14 cellular contexts compared by ENCODE assay signal in genomic region chr2:3459185-3460015, GRCh38. TPM values are rescaled to one million over a fixed set of nuclear protein-coding genes. Genes with fewer than 3 reads are reported as not detected.
DNase-seq lines count a peak whose midpoint lies in the region; ATAC-seq and TF ChIP-seq lines count a peak whose summit lies in the region.
"Had no signal": no experiment of that assay in that cellular context is flagged by ENCODE, and none has a peak within 500 bp of the region (broad histone marks: within the 10 kb centered on the region; RNA-seq: fewer than 3 reads in every experiment).

No MANE protein-coding gene starts in this region.

- peak overlapping the region; percentile 31 to 88 (median 78) for H3K27ac ChIP-seq in heart right ventricle
- H3K27ac ChIP-seq: KMS-11 had no signal

- WGBS in heart right ventricle, 2 donors: 55 to 58% methylated on average over 25 of the region's 25 CpGs

- DNase-seq in stimulated activated naive CD8-positive, alpha-beta T cell treated with anti-CD3 and anti-CD28 coated beads, Interleukin-15, amount 100 ng/mL, for 72 hours: no peak
- no peak for DNase-seq in stimulated activated naive CD8-positive, alpha-beta T cell treated with anti-CD3 and anti-CD28 coated beads, Interleukin-15, Interleukin-2, amounts not matched to agents 100 U/mL and 50 U/mL, for 24 hours
- DNase-seq in heart right ventricle (peak; percentile 68 to 78), neural crest cell (ENCODE audit: low read depth, low spot score) (no peak), dermis blood vessel endothelial cell (no peak)
- DNase-seq in stimulated activated naive B cell treated with anti-CD40 and anti-IgM and Interleukin-4, amounts not matched to agents 10 μg/mL and 1 μg/mL and 100 μg/mL, for 72 hours: no peak
- DNase-seq: activated CD4-positive, alpha-beta T cell treated with anti-CD3 and anti-CD28 coated beads for 48 hours; effector CD8-positive, alpha-beta T cell; foreskin melanocyte; NCI-H146; stimulated activated CD4-positive, alpha-beta T cell treated with anti-CD3 and anti-CD28 coated beads, Interleukin-12 subunit alpha, Interleukin-12 subunit beta, amount 100 ng/mL, for 4 hours had no signal

- no peak overlapping the region for H3K4me3 ChIP-seq in heart right ventricle

- no peaks in the 10 kb centered on the region for H3K9me3 Mint-ChIP-seq in stimulated activated naive CD8-positive, alpha-beta T cell treated with anti-CD3 and anti-CD28 coated beads, Interleukin-15, amount 100 ng/mL, for 72 hours
- no peaks in the 10 kb centered on the region for H3K9me3 Mint-ChIP-seq in neural crest cell
- no peaks in the 10 kb centered on the region for H3K9me3 Mint-ChIP-seq in stimulated activated naive B cell treated with anti-CD40 and anti-IgM and Interleukin-4, amounts not matched to agents 10 μg/mL and 1 μg/mL and 100 μg/mL, for 72 hours

- peaks cover 14% of the 10 kb centered on the region for H3K4me1 Mint-ChIP-seq in stimulated activated naive CD8-positive, alpha-beta T cell treated with anti-CD3 and anti-CD28 coated beads, Interleukin-15, amount 100 ng/mL, for 72 hours
- H3K4me1 Mint-ChIP-seq in neural crest cell: peaks cover 4% of the 10 kb centered on the region
- peaks cover 5 to 11% of the 10 kb centered on the region in 2 donors for H3K4me1 Mint-ChIP-seq in stimulated activated naive B cell treated with anti-CD40 and anti-IgM and Interleukin-4, amounts not matched to agents 10 μg/mL and 1 μg/mL and 100 μg/mL, for 72 hours

- H3K4me3 Mint-ChIP-seq in stimulated activated naive CD8-positive, alpha-beta T cell treated with anti-CD3 and anti-CD28 coated beads, Interleukin-15, amount 100 ng/mL, for 72 hours: no peak overlapping the region
- H3K4me3 Mint-ChIP-seq in neural crest cell: no peak overlapping the region
- H3K4me3 Mint-ChIP-seq in stimulated activated naive B cell treated with anti-CD40 and anti-IgM and Interleukin-4, amounts not matched to agents 10 μg/mL and 1 μg/mL and 100 μg/mL, for 72 hours: no peak overlapping the region

- peaks cover 14 to 54% (median 34%) of the 10 kb centered on the region in 9 donors for H3K4me1 ChIP-seq in heart right ventricle

- intact Hi-C loops in heart right ventricle (cut with DNase I): loop anchor here in 7 of 10 donors (1.0 to 5.0 kb wide), 4 partner anchors 37 to 82 kb away; partner anchors contain the start of genes TRAPPC12 (in 2 of the 7) and EIPR1 (in 1 of the 7)

- no peaks in the 10 kb centered on the region for H3K27me3 ChIP-seq in heart right ventricle

- TF ChIP-seq CTCF in heart right ventricle (IDR thresholded peaks at IDR 0.05) (peak in 3 of 9 donors; percentile 6 to 48 (median 40)), neural crest cell (conservative IDR thresholded peaks at IDR 0.05) (no peak)

- H3K36me3 Mint-ChIP-seq in neural crest cell (ENCODE audit: low read depth): peaks cover 16% of the 10 kb centered on the region
- peaks cover 24 to 47% of the 10 kb centered on the region in 2 donors for H3K36me3 Mint-ChIP-seq in stimulated activated naive B cell treated with anti-CD40 and anti-IgM and Interleukin-4, amounts not matched to agents 10 μg/mL and 1 μg/mL and 100 μg/mL, for 72 hours

- H3K27ac Mint-ChIP-seq in stimulated activated naive CD8-positive, alpha-beta T cell treated with anti-CD3 and anti-CD28 coated beads, Interleukin-15, amount 100 ng/mL, for 72 hours: no peak overlapping the region
- peak overlapping the region; percentile 19 for H3K27ac Mint-ChIP-seq in neural crest cell (ENCODE audit: unreplicated experiment)
- H3K27ac Mint-ChIP-seq in stimulated activated naive B cell treated with anti-CD40 and anti-IgM and Interleukin-4, amounts not matched to agents 10 μg/mL and 1 μg/mL and 100 μg/mL, for 72 hours: no peak overlapping the region

- H3K9me3 ChIP-seq in heart right ventricle: no peaks in the 10 kb centered on the region

- no peaks in the 10 kb centered on the region for H3K27me3 Mint-ChIP-seq in stimulated activated naive CD8-positive, alpha-beta T cell treated with anti-CD3 and anti-CD28 coated beads, Interleukin-15, amount 100 ng/mL, for 72 hours
- no peaks in the 10 kb centered on the region for H3K27me3 Mint-ChIP-seq in neural crest cell (ENCODE audit: low read depth)
- no peaks in the 10 kb centered on the region for H3K27me3 Mint-ChIP-seq in stimulated activated naive B cell treated with anti-CD40 and anti-IgM and Interleukin-4, amounts not matched to agents 10 μg/mL and 1 μg/mL and 100 μg/mL, for 72 hours

- peaks cover 0 to 84% (median 14%) of the 10 kb centered on the region in 9 donors for H3K36me3 ChIP-seq in heart right ventricle

- peak; percentile 25 for ATAC-seq in stimulated activated naive CD8-positive, alpha-beta T cell treated with anti-CD3 and anti-CD28 coated beads, Interleukin-15, amount 100 ng/mL, for 72 hours
- ATAC-seq in stimulated activated naive CD8-positive, alpha-beta T cell treated with anti-CD3 and anti-CD28 coated beads, Interleukin-15, Interleukin-2, amounts not matched to agents 100 U/mL and 50 U/mL, for 24 hours: no peak
- peak; percentile 46 to 94 (median 90) for ATAC-seq in heart right ventricle
- ATAC-seq in HG03354 (IDR thresholded peaks at IDR 0.05; ENCODE audit: poor library complexity, severe bottlenecking, unreplicated experiment): no peak
- no peak for ATAC-seq in GM19035 (IDR thresholded peaks at IDR 0.05; ENCODE audit: unreplicated experiment)
- ATAC-seq in stimulated activated naive B cell treated with anti-CD40 and anti-IgM and Interleukin-4, amounts not matched to agents 10 μg/mL and 1 μg/mL and 100 μg/mL, for 72 hours (replicated peaks): no peak

RNA-seq across cellular contexts. Expression of gene ADI1, which starts 59.9 kb away (rescaled TPM):
- 100 to 1,000 TPM; 100 to 204 (median 175) TPM for total RNA-seq in heart right ventricle
- 100 to 1,000 TPM in 1 of 2 donors, 10 to 100 TPM in 1; 49.2 to 126 TPM for polyA plus RNA-seq in heart right ventricle
- total RNA-seq in neural crest cell: 32.4 and 32.8 TPM in 2 replicates
- 50.9 and 68.4 TPM in 2 replicates for total RNA-seq in dermis blood vessel endothelial cell

Comparison
In these comparisons a context has a peak if more than half of its experiments do, and no peak if none do; other contexts are left out.
1. ATAC-seq: peak in stimulated activated naive CD8-positive, alpha-beta T cell treated with anti-CD3 and anti-CD28 coated beads, Interleukin-15, amount 100 ng/mL, for 72 hours (single experiment) and heart right ventricle (8 of 8); none in stimulated activated naive CD8-positive, alpha-beta T cell treated with anti-CD3 and anti-CD28 coated beads, Interleukin-15, Interleukin-2, amounts not matched to agents 100 U/mL and 50 U/mL, for 24 hours (single experiment), HG03354 (single experiment), GM19035 (single experiment) and stimulated activated naive B cell treated with anti-CD40 and anti-IgM and Interleukin-4, amounts not matched to agents 10 μg/mL and 1 μg/mL and 100 μg/mL, for 72 hours (0 of 2).
2. DNase-seq: peak in heart right ventricle (2 of 2); none in stimulated activated naive CD8-positive, alpha-beta T cell treated with anti-CD3 and anti-CD28 coated beads, Interleukin-15, amount 100 ng/mL, for 72 hours (0 of 2), stimulated activated naive CD8-positive, alpha-beta T cell treated with anti-CD3 and anti-CD28 coated beads, Interleukin-15, Interleukin-2, amounts not matched to agents 100 U/mL and 50 U/mL, for 24 hours (single experiment), neural crest cell (single experiment), stimulated activated naive B cell treated with anti-CD40 and anti-IgM and Interleukin-4, amounts not matched to agents 10 μg/mL and 1 μg/mL and 100 μg/mL, for 72 hours (single experiment) and dermis blood vessel endothelial cell (single experiment).